In genomic region chr11:2511421-2512369, GRCh38 we compare ENCODE assay signal across 14 cellular contexts.
DNase-seq lines count a peak whose midpoint lies in the region; ATAC-seq, FAIRE-seq and TF ChIP-seq lines count a peak whose summit lies in the region.
"Had no signal": no experiment of that assay in that cellular context is flagged by ENCODE, and none has a peak within 500 bp of the region (broad histone marks: within the 10 kb centered on the region; RNA-seq: fewer than 3 reads in every experiment).

No MANE protein-coding gene starts in this region.

- peak overlapping the region; percentile 32 for H3K27ac Mint-ChIP-seq in stimulated activated memory B cell treated with anti-CD40 and anti-IgM and Interleukin-4, amounts not matched to agents 10 μg/mL and 1 μg/mL and 100 μg/mL, for 72 hours

- ATAC-seq in stimulated activated memory B cell treated with anti-CD40 and anti-IgM and Interleukin-4, amounts not matched to agents 10 μg/mL and 1 μg/mL and 100 μg/mL, for 72 hours: no peak
- ATAC-seq: activated naive CD4-positive, alpha-beta T cell treated with anti-CD3 and anti-CD28 coated beads, Interleukin-2, amount 50 U/mL, for 72 hours; naive thymus-derived CD8-positive, alpha-beta T cell had no signal

- 60 to 76% (median 74%) methylated on average over 14 to 27 of the region's 27 CpGs for WGBS in adrenal gland, 4 donors

- no peak overlapping the region for H3K4me3 Mint-ChIP-seq in stimulated activated memory B cell treated with anti-CD40 and anti-IgM and Interleukin-4, amounts not matched to agents 10 μg/mL and 1 μg/mL and 100 μg/mL, for 72 hours
- H3K4me3 Mint-ChIP-seq: naive thymus-derived CD8-positive, alpha-beta T cell had no signal

- H3K27me3 ChIP-seq in adrenal gland: no peaks in the 10 kb centered on the region
- no peaks in the 10 kb centered on the region for H3K27me3 ChIP-seq in layer of hippocampus (ENCODE audit: control insufficient read depth, insufficient read depth, low read length)

- H3K36me3 ChIP-seq in adrenal gland (replicated peaks in 1 of 2): no peaks in the 10 kb centered on the region

- no peaks in the 10 kb centered on the region for H3K9me3 ChIP-seq in adrenal gland (replicated peaks in 1 of 3)

- CTCF ChIA-PET in HEK293T (lab: Yijun Ruan, JAX): no interaction called here

- POLR2A ChIA-PET in HEK293T (lab: Yijun Ruan, JAX): no interaction called here

- H3K4me1 ChIP-seq in adrenal gland (replicated peaks in 1 of 2): peaks cover 30 to 46% of the 10 kb centered on the region in 2 donors

- intact Hi-C loops in adrenal gland (cut with DNase I): no loop called here

- H3K36me3 Mint-ChIP-seq in stimulated activated memory B cell treated with anti-CD40 and anti-IgM and Interleukin-4, amounts not matched to agents 10 μg/mL and 1 μg/mL and 100 μg/mL, for 72 hours: no peaks in the 10 kb centered on the region
- H3K36me3 Mint-ChIP-seq: activated naive CD4-positive, alpha-beta T cell treated with anti-CD3 and anti-CD28 coated beads, Interleukin-2, amount 50 U/mL, for 72 hours had no signal

- peaks cover 43% of the 10 kb centered on the region for H3K4me1 Mint-ChIP-seq in stimulated activated memory B cell treated with anti-CD40 and anti-IgM and Interleukin-4, amounts not matched to agents 10 μg/mL and 1 μg/mL and 100 μg/mL, for 72 hours

- no peak for FAIRE-seq in H54 (lab: Jason Lieb, UNC)

- no peak overlapping the region for H3K4me3 ChIP-seq in adrenal gland

- H3K27ac ChIP-seq in adrenal gland: peak overlapping the region; percentile 25 to 78 (median 64)
- H3K27ac ChIP-seq in layer of hippocampus (ENCODE audit: low read depth, low read length): peak overlapping the region; percentile 68

- TF ChIP-seq POLR2A in H54 (IDR thresholded peaks at IDR 0.05; ENCODE audit: low read depth, low read length) (no peak), adrenal gland (IDR thresholded peaks at IDR 0.05) (no peak)

- DNase-seq in H54 (ENCODE audit: insufficient read length, low spot score): peak; percentile 0
- peak; percentile 20 to 64 (median 42) for DNase-seq in adrenal gland
- DNase-seq in stimulated activated CD4-positive, alpha-beta T cell treated with anti-CD3 and anti-CD28 coated beads, Interleukin-15, amount 100 ng/mL, for 24 hours: no peak
- no peak for DNase-seq in HEK293T (ENCODE audit: extremely low spot score)
- DNase-seq in RPMI8226: no peak
- DNase-seq: activated CD4-positive, CD25-positive, alpha-beta regulatory T cell; dermis blood vessel endothelial cell; IMR-90; NCI-H345; SHP77 had no signal

- no peak for TF ChIP-seq CTCF in adrenal gland (IDR thresholded peaks at IDR 0.05)

- no peaks in the 10 kb centered on the region for H3K27me3 Mint-ChIP-seq in stimulated activated memory B cell treated with anti-CD40 and anti-IgM and Interleukin-4, amounts not matched to agents 10 μg/mL and 1 μg/mL and 100 μg/mL, for 72 hours
- H3K27me3 Mint-ChIP-seq: naive thymus-derived CD8-positive, alpha-beta T cell had no signal

- no peaks in the 10 kb centered on the region for H3K9me3 Mint-ChIP-seq in stimulated activated memory B cell treated with anti-CD40 and anti-IgM and Interleukin-4, amounts not matched to agents 10 μg/mL and 1 μg/mL and 100 μg/mL, for 72 hours
- H3K9me3 Mint-ChIP-seq: activated naive CD4-positive, alpha-beta T cell treated with anti-CD3 and anti-CD28 coated beads, Interleukin-2, amount 50 U/mL, for 72 hours; naive thymus-derived CD8-positive, alpha-beta T cell had no signal

TF ChIP-seq in HEK293T, 16 proteins besides CTCF, POLR2A, EP300 and RAD21:
- no peak for TF ChIP-seq FOXA1 (IDR thresholded peaks at IDR 0.05)
- no peak for TF ChIP-seq FOXM1 (IDR thresholded peaks at IDR 0.05; ENCODE audit: borderline replicate concordance)
- no peak for TF ChIP-seq CTBP1 (IDR thresholded peaks at IDR 0.05; ENCODE audit: borderline replicate concordance)
- TF ChIP-seq SP1 (IDR thresholded peaks at IDR 0.05): no peak
- TF ChIP-seq L3MBTL2 (conservative IDR thresholded peaks at IDR 0.05): no peak

Comparison
In these comparisons a context has a peak if more than half of its experiments do, and no peak if none do; other contexts are left out.
1. DNase-seq: peak in H54 (single experiment) and adrenal gland (7 of 7); none in stimulated activated CD4-positive, alpha-beta T cell treated with anti-CD3 and anti-CD28 coated beads, Interleukin-15, amount 100 ng/mL, for 24 hours (single experiment), HEK293T (single experiment) and RPMI8226 (single experiment).